Comparison of ENCODE assay signal across 1 cellular context in the genomic region with DNA sequence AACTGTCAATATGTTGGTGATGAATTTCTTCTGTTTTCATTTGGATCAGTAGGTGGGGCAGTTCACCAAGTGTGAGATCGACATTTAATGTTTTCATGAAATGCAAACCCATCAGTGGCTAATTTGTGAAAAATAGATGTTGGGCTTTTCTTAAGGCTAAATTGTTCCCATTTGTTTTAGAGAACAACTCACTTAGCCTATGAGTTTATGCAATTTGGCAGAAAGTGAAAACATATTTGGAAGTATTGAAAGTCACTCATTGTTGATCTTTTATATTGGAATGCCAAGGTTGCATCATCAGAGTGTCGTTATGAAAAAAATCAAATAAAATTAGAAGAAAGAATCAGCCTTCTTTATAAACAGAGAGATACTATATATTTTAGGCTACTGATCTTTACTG.
TF ChIP-seq lines count a peak whose summit lies in the region.

No MANE protein-coding gene starts in this region.

TF ChIP-seq in H1, 55 proteins besides CTCF, POLR2A, EP300 and RAD21:
- TF ChIP-seq CBX5 (IDR thresholded peaks at IDR 0.05; ENCODE audit: low read depth, low read length) (no peak), CEBPB (IDR thresholded peaks at IDR 0.05; ENCODE audit: low read depth, low read length) (0 out of 2 replicates have a peak, but pooled peaks have one; percentile 22), NRF1 (IDR thresholded peaks at IDR 0.05; ENCODE audit: low read depth, low read length) (no peak), CREB1 (IDR thresholded peaks at IDR 0.05) (no peak)
- TF ChIP-seq, protein P1, sequence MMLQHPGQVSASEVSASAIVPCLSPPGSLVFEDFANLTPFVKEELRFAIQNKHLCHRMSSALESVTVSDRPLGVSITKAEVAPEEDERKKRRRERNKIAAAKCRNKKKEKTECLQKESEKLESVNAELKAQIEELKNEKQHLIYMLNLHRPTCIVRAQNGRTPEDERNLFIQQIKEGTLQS (IDR thresholded peaks at IDR 0.05; ENCODE audit: insufficient read depth, low read depth, low read length), result no peak
